16 cellular contexts compared by ENCODE assay signal in genomic region chr1:2115008-2115921, GRCh38.
DNase-seq lines count a peak whose midpoint lies in the region; ATAC-seq and TF ChIP-seq lines count a peak whose summit lies in the region.
"Had no signal": no experiment of that assay in that cellular context is flagged by ENCODE, and none has a peak within 500 bp of the region (broad histone marks: within the 10 kb centered on the region; RNA-seq: fewer than 3 reads in every experiment).

No MANE protein-coding gene starts in this region.

- H3K4me1 ChIP-seq in right atrium auricular region (no peaks in the 10 kb centered on the region), Panc1 (ENCODE audit: control insufficient read depth, insufficient read depth, low read length) (no peaks in the 10 kb centered on the region), iPS-18a (ENCODE audit: control insufficient read depth, low read depth, low read length) (peaks cover 20% of the 10 kb centered on the region)
- H3K4me1 ChIP-seq: right lobe of liver, thyroid gland had no signal

- ATAC-seq in left cardiac atrium (no peak), Panc1 (0 out of 2 replicates have a peak, but pooled peaks have one; percentile 29), GM18868 (IDR thresholded peaks at IDR 0.05; ENCODE audit: unreplicated experiment) (no peak), GM21576 (IDR thresholded peaks at IDR 0.05; ENCODE audit: unreplicated experiment) (no peak)
- ATAC-seq: left lobe of liver, right lobe of liver, SK-N-SH treated with all-trans-retinoic acid at 6 μM for 48 hours had no signal

- H3K27ac ChIP-seq in right atrium auricular region = no peak overlapping the region
- H3K27ac ChIP-seq in Panc1 (ENCODE audit: low read length) = no peak overlapping the region
- H3K27ac ChIP-seq in iPS-18a (ENCODE audit: low read length) = no peak overlapping the region
- H3K27ac ChIP-seq: right lobe of liver, thyroid gland had no signal

- no peak overlapping the region for H3K9ac ChIP-seq in iPS-18a (ENCODE audit: low read length)

- CTCF ChIA-PET in Panc1 (lab: Charles Lee) = interaction anchor here (0.8 kb wide), 1 partner anchor 59 kb away, joined by 3 read pairs; no protein-coding TSS in a partner anchor

- H3K36me3 ChIP-seq in right atrium auricular region (no peaks in the 10 kb centered on the region), Panc1 (ENCODE audit: control insufficient read depth, insufficient read depth, low read length) (no peaks in the 10 kb centered on the region), iPS-18a (ENCODE audit: control insufficient read depth, low read depth, low read length) (no peaks in the 10 kb centered on the region)
- H3K36me3 ChIP-seq: right lobe of liver, thyroid gland had no signal

- in situ Hi-C loops in Panc1 (cut with HindIII; ENCODE audit: low pct_unique_long_range_greater_than_20kb, low sequenced_read_pairs) = no loop called here

- DNase-seq in left cardiac atrium (peak; percentile 15), right atrium auricular region (ENCODE audit: low spot score) (no peak), Panc1 (ENCODE audit: low read depth, low spot score) (no peak), posterior vena cava (ENCODE audit: low spot score) (no peak), T-helper 9 cell (no peak)
- DNase-seq: activated CD4-positive, alpha-beta memory T cell treated with anti-CD3 and anti-CD28 coated beads, Interleukin-2, amount 10 ng/mL, durations not matched to agents 7 days and 5 days; activated effector memory CD4-positive, alpha-beta T cell treated with anti-CD3 and anti-CD28 coated beads, Interleukin-2, amount 50 U/mL, for 16 hours; NCI-H1048; stimulated activated CD4-positive, alpha-beta T cell treated with anti-CD3 and anti-CD28 coated beads, Interleukin-2, amount 100 ng/mL, for 24 hours; thyroid gland had no signal

- POLR2A ChIA-PET in Panc1 (lab: Charles Lee) = no interaction called here

- H3K4me3 ChIP-seq in right atrium auricular region (no peak overlapping the region), Panc1 (ENCODE audit: low read depth in 2 of 2, low read length in 2 of 2) (no peak overlapping the region), iPS-18a (ENCODE audit: low read length) (peak overlapping the region; percentile 41)
- H3K4me3 ChIP-seq: right lobe of liver, thyroid gland had no signal

- intact Hi-C loops in left cardiac atrium (cut with DNase I) (no loop called here), Panc1 (cut with micrococcal nuclease; ENCODE audit: unreplicated experiment) (no loop called here), posterior vena cava (cut with DNase I) (no loop called here)

- H3K27me3 ChIP-seq in right atrium auricular region (no peaks in the 10 kb centered on the region), Panc1 (ENCODE audit: control insufficient read depth, insufficient read depth, low read length) (no peaks in the 10 kb centered on the region), iPS-18a (ENCODE audit: control insufficient read depth, insufficient read depth, low read length) (peaks cover 11% of the 10 kb centered on the region)
- H3K27me3 ChIP-seq: right lobe of liver, thyroid gland had no signal

- BruUV-seq in Panc1 (replicated peaks; lab: Mats Ljungman, UMichigan) = no TSS peak

- H3K9me3 ChIP-seq in right atrium auricular region (no peaks in the 10 kb centered on the region), Panc1 (ENCODE audit: control insufficient read depth, insufficient read depth, low read depth, low read length) (no peaks in the 10 kb centered on the region; the same call in 1 of the 2 replicates), iPS-18a (ENCODE audit: control insufficient read depth, low read depth, low read length) (no peaks in the 10 kb centered on the region)
- H3K9me3 ChIP-seq: right lobe of liver, thyroid gland had no signal

- TF ChIP-seq CTCF in right atrium auricular region (IDR thresholded peaks at IDR 0.05) = no peak
- TF ChIP-seq CTCF in Panc1 (IDR thresholded peaks at IDR 0.05) = no peak
